Comparison of ENCODE assay signal across 22 cellular contexts in genomic region chr21:36807421-36808004, GRCh38.
DNase-seq lines count a peak whose midpoint lies in the region; ATAC-seq, FAIRE-seq and TF ChIP-seq lines count a peak whose summit lies in the region.
"Had no signal": no experiment of that assay in that cellular context is flagged by ENCODE, and none has a peak within 500 bp of the region (broad histone marks: within the 10 kb centered on the region; RNA-seq: fewer than 3 reads in every experiment).

No MANE protein-coding gene starts in this region.

- no peaks in the 10 kb centered on the region for H3K9me3 ChIP-seq in A549
- no peaks in the 10 kb centered on the region for H3K9me3 ChIP-seq in kidney (ENCODE audit: control insufficient read depth in 1 of 2, low read length in 2 of 2)
- H3K9me3 ChIP-seq in mucosa of rectum (ENCODE audit: control insufficient read depth in 2 of 2, low read length in 2 of 2): no peaks in the 10 kb centered on the region
- H3K9me3 ChIP-seq: Caco-2 had no signal

- H3K4me2 ChIP-seq in A549: peak overlapping the region; percentile 23; the same call in 2 of the 3 replicates
- H3K4me2 ChIP-seq: KMS-11 had no signal

- ATAC-seq in A549: no peak
- no peak for ATAC-seq in HG03139 (IDR thresholded peaks at IDR 0.05; ENCODE audit: unreplicated experiment)

- H3K4me1 ChIP-seq in A549 (peaks cover 10% of the 10 kb centered on the region), kidney (ENCODE audit: control insufficient read depth in 1 of 2, insufficient read depth in 1 of 2, low read depth in 1 of 2, low read length in 2 of 2) (peaks cover 5 to 15% of the 10 kb centered on the region in 2 donors), mucosa of rectum (ENCODE audit: control insufficient read depth in 2 of 2, insufficient read depth in 2 of 2, low read length in 2 of 2) (peaks cover 4 to 7% of the 10 kb centered on the region in 2 donors)
- H3K4me1 ChIP-seq: Caco-2 had no signal

- DNase-seq in A549 (ENCODE audit: low read depth in 1 of 2, low spot score in 1 of 2): no peak
- peak; percentile 35 for DNase-seq in SW480 (ENCODE audit: low spot score)
- no peak for DNase-seq in kidney
- no peak for DNase-seq in stimulated activated CD4-positive, alpha-beta T cell treated with anti-CD3 and anti-CD28 coated beads, Interleukin-4, amount 100 ng/mL, for 1 hour
- no peak for DNase-seq in globus pallidus (ENCODE audit: low spot score)
- no peak for DNase-seq in AML-193 (lab: John Stamatoyannopoulos, UW)
- DNase-seq: Caco-2; CD4-positive, alpha-beta T cell; DMS153; GDM1; MV-4-11; NCI-H1417; NCI-H187; NCI-H2107; NCI-H2227 treated with DMSO at 0.1 percent for 48 hours; NCI-H510A treated with DMSO at 0.1 percent for 48 hours; RPMI8226; SHP77 treated with DMSO at 0.1 percent for 48 hours had no signal

- CTCF ChIA-PET in A549 (lab: Yijun Ruan, JAX): no interaction called here

- H3K9ac ChIP-seq in kidney (ENCODE audit: low read length in 2 of 2): no peak overlapping the region
- H3K9ac ChIP-seq in mucosa of rectum (ENCODE audit: low read depth in 1 of 2, low read length in 2 of 2): no peak overlapping the region
- H3K9ac ChIP-seq: KMS-11 had no signal

- H3K27ac ChIP-seq in A549 (peak overlapping the region in 1 of 2 experiments; percentile 51; a peak in 2 of 6 replicates), kidney (ENCODE audit: low read depth in 2 of 2, low read length in 2 of 2) (peak overlapping the region; percentile 7 to 14), mucosa of rectum (ENCODE audit: low read depth in 2 of 2, low read length in 2 of 2) (no peak overlapping the region)
- H3K27ac ChIP-seq: KMS-11 had no signal

- H3K27me3 ChIP-seq in mucosa of rectum (ENCODE audit: control insufficient read depth in 2 of 2, insufficient read depth in 2 of 2, low read length in 2 of 2): no peaks in the 10 kb centered on the region

- WGBS in A549 (ENCODE audit: missing lambda C conversion rate): 92% methylated on average over 9 of the region's 9 CpGs

- TF ChIP-seq CTCF in A549 (IDR thresholded peaks at IDR 0.05): no peak
- TF ChIP-seq CTCF in kidney (IDR thresholded peaks at IDR 0.05; ENCODE audit: borderline replicate concordance, extremely low read depth, insufficient read depth): no peak

- TF ChIP-seq EP300 in A549 (IDR thresholded peaks at IDR 0.05): no peak

- H3K36me3 ChIP-seq in kidney (ENCODE audit: control insufficient read depth in 1 of 2, insufficient read depth in 2 of 2, low read length in 2 of 2) (no peaks in the 10 kb centered on the region), mucosa of rectum (ENCODE audit: control insufficient read depth in 2 of 2, insufficient read depth in 2 of 2, low read length in 2 of 2) (no peaks in the 10 kb centered on the region)

- no peak overlapping the region for H3K4me3 ChIP-seq in A549
- no peak overlapping the region for H3K4me3 ChIP-seq in kidney (ENCODE audit: low read length in 2 of 2)
- H3K4me3 ChIP-seq in mucosa of rectum (ENCODE audit: low read length in 2 of 2): peak overlapping the region; percentile 6 to 9

- FAIRE-seq in A549 (lab: Jason Lieb, UNC) (no peak), kidney (lab: Jason Lieb, UNC) (no peak)
- FAIRE-seq: H1 had no signal

- TF ChIP-seq RAD21 in A549 (conservative IDR thresholded peaks at IDR 0.05 in 1 of 2, IDR thresholded peaks at IDR 0.05 in 1 of 2): no peak

- intact Hi-C loops in kidney (cut with DNase I): no loop called here

- TF ChIP-seq POLR2A in A549 (IDR thresholded peaks at IDR 0.05; ENCODE audit: low read length): no peak

- POLR2A ChIA-PET in A549 (lab: Yijun Ruan, JAX): no interaction called here

TF ChIP-seq in A549, 52 proteins besides CTCF, POLR2A, EP300 and RAD21:
- no peak for TF ChIP-seq ZC3H11A (IDR thresholded peaks at IDR 0.05)
- TF ChIP-seq SREBF2 (IDR thresholded peaks at IDR 0.05): no peak
TF ChIP-seq in A549: peak in this region for 0.

Comparison
In these comparisons a context has a peak if more than half of its experiments do, and no peak if none do; other contexts are left out.
1. H3K27ac ChIP-seq: peak in kidney (2 of 2); none in mucosa of rectum (0 of 2).
2. H3K4me3 ChIP-seq: peak in mucosa of rectum (2 of 2); none in A549 (single experiment) and kidney (0 of 2).